1 cellular context compared by ENCODE assay signal in genomic region chr1:160366731-160367515, GRCh38.
TF ChIP-seq lines count a peak whose summit lies in the region.

TSS of gene NHLH1 (plus strand) at chr1:160367071. CDS start at chr1:160370732, 3,661 bp downstream.

TF ChIP-seq in GM12878, 131 proteins besides CTCF, POLR2A, EP300 and RAD21 (continued from another document):
- TF ChIP-seq, protein P1, sequence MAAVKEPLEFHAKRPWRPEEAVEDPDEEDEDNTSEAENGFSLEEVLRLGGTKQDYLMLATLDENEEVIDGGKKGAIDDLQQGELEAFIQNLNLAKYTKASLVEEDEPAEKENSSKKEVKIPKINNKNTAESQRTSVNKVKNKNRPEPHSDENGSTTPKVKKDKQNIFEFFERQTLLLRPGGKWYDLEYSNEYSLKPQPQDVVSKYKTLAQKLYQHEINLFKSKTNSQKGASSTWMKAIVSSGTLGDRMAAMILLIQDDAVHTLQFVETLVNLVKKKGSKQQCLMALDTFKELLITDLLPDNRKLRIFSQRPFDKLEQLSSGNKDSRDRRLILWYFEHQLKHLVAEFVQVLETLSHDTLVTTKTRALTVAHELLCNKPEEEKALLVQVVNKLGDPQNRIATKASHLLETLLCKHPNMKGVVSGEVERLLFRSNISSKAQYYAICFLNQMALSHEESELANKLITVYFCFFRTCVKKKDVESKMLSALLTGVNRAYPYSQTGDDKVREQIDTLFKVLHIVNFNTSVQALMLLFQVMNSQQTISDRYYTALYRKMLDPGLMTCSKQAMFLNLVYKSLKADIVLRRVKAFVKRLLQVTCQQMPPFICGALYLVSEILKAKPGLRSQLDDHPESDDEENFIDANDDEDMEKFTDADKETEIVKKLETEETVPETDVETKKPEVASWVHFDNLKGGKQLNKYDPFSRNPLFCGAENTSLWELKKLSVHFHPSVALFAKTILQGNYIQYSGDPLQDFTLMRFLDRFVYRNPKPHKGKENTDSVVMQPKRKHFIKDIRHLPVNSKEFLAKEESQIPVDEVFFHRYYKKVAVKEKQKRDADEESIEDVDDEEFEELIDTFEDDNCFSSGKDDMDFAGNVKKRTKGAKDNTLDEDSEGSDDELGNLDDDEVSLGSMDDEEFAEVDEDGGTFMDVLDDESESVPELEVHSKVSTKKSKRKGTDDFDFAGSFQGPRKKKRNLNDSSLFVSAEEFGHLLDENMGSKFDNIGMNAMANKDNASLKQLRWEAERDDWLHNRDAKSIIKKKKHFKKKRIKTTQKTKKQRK (IDR thresholded peaks at IDR 0.05; ENCODE audit: low read depth, low read length) = no peak
- TF ChIP-seq, protein P2, sequence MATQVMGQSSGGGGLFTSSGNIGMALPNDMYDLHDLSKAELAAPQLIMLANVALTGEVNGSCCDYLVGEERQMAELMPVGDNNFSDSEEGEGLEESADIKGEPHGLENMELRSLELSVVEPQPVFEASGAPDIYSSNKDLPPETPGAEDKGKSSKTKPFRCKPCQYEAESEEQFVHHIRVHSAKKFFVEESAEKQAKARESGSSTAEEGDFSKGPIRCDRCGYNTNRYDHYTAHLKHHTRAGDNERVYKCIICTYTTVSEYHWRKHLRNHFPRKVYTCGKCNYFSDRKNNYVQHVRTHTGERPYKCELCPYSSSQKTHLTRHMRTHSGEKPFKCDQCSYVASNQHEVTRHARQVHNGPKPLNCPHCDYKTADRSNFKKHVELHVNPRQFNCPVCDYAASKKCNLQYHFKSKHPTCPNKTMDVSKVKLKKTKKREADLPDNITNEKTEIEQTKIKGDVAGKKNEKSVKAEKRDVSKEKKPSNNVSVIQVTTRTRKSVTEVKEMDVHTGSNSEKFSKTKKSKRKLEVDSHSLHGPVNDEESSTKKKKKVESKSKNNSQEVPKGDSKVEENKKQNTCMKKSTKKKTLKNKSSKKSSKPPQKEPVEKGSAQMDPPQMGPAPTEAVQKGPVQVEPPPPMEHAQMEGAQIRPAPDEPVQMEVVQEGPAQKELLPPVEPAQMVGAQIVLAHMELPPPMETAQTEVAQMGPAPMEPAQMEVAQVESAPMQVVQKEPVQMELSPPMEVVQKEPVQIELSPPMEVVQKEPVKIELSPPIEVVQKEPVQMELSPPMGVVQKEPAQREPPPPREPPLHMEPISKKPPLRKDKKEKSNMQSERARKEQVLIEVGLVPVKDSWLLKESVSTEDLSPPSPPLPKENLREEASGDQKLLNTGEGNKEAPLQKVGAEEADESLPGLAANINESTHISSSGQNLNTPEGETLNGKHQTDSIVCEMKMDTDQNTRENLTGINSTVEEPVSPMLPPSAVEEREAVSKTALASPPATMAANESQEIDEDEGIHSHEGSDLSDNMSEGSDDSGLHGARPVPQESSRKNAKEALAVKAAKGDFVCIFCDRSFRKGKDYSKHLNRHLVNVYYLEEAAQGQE (IDR thresholded peaks at IDR 0.05; ENCODE audit: low read depth, low read length) = no peak
- no peak for TF ChIP-seq ZBTB40 (IDR thresholded peaks at IDR 0.05; ENCODE audit: borderline replicate concordance)
- TF ChIP-seq NFIC (IDR thresholded peaks at IDR 0.05; ENCODE audit: low read depth, low read length) = no peak
- no peak for TF ChIP-seq SREBF1 (IDR thresholded peaks at IDR 0.05; ENCODE audit: low read length)
- no peak for TF ChIP-seq ESRRA (IDR thresholded peaks at IDR 0.05; ENCODE audit: low read length)
- TF ChIP-seq TCF7 (IDR thresholded peaks at IDR 0.05; ENCODE audit: borderline replicate concordance) = no peak
- no peak for TF ChIP-seq ZBTB33 (IDR thresholded peaks at IDR 0.05)
- TF ChIP-seq PAX8 (IDR thresholded peaks at IDR 0.05) = no peak
- TF ChIP-seq ZNF384 (IDR thresholded peaks at IDR 0.05; ENCODE audit: borderline replicate concordance, low read depth, low read length) = no peak
- TF ChIP-seq RELB (IDR thresholded peaks at IDR 0.05; ENCODE audit: low read depth) = no peak
- TF ChIP-seq EED (IDR thresholded peaks at IDR 0.05; ENCODE audit: low read depth) = no peak
- no peak for TF ChIP-seq IRF5 (IDR thresholded peaks at IDR 0.05; ENCODE audit: borderline replicate concordance)
- TF ChIP-seq, protein P3, sequence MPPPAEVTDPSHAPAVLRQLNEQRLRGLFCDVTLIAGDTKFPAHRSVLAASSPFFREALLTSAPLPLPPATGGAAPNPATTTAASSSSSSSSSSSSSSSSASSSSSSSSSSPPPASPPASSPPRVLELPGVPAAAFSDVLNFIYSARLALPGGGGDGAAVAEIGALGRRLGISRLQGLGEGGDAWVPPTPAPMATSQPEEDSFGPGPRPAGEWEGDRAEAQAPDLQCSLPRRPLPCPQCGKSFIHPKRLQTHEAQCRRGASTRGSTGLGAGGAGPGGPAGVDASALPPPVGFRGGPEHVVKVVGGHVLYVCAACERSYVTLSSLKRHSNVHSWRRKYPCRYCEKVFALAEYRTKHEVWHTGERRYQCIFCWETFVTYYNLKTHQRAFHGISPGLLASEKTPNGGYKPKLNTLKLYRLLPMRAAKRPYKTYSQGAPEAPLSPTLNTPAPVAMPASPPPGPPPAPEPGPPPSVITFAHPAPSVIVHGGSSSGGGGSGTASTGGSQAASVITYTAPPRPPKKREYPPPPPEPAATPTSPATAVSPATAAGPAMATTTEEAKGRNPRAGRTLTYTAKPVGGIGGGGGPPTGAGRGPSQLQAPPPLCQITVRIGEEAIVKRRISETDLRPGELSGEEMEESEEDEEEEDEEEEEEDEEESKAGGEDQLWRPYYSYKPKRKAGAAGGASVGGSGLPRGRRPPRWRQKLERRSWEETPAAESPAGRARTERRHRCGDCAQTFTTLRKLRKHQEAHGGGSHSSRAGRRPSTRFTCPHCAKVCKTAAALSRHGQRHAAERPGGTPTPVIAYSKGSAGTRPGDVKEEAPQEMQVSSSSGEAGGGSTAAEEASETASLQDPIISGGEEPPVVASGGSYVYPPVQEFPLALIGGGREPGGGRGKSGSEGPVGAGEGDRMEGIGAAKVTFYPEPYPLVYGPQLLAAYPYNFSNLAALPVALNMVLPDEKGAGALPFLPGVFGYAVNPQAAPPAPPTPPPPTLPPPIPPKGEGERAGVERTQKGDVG (CRISPR knock-in tag; IDR thresholded peaks at IDR 0.05) = no peak
- no peak for TF ChIP-seq JUNB (IDR thresholded peaks at IDR 0.05)
- TF ChIP-seq YBX1 (IDR thresholded peaks at IDR 0.05) = no peak
TF ChIP-seq in GM12878: peak in this region for 0.
